ENCODE assay signal across 16 cellular contexts in the genomic region with DNA sequence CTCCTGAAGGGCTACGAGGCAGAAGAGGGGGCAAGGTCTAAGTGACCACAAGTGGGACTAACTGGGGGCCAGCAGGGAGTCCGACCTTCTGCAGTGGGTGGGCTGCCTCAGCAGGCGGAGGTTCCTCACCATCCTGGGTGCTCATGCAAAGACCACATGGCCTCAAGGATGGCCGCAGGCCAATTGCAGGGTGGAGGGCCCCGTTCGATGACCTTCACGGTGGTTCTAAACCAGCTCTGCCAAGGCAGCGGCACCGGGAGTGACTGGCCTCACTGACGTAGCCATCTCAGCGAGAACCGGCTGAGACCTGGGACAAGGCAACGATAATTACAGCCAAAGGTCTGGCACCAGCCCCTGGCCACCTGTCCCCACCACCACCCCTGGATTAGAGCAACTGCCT. TPM values are rescaled to one million over a fixed set of nuclear protein-coding genes. Genes with fewer than 3 reads are reported as not detected.
DNase-seq lines count a peak whose midpoint lies in the region; ATAC-seq, FAIRE-seq and TF ChIP-seq lines count a peak whose summit lies in the region.
"Had no signal": no experiment of that assay in that cellular context is flagged by ENCODE, and none has a peak within 500 bp of the region (broad histone marks: within the 10 kb centered on the region; RNA-seq: fewer than 3 reads in every experiment).

No MANE protein-coding gene starts in this region.

- no peaks in the 10 kb centered on the region for H3K9me3 Mint-ChIP-seq in stimulated activated naive B cell treated with anti-CD40 and anti-IgM and Interleukin-4, amounts not matched to agents 10 μg/mL and 1 μg/mL and 100 μg/mL, for 72 hours
- H3K9me3 Mint-ChIP-seq: CD4-positive, CD25-positive, alpha-beta regulatory T cell had no signal

- no peaks in the 10 kb centered on the region for H3K27me3 ChIP-seq in heart right ventricle
- no peaks in the 10 kb centered on the region for H3K27me3 ChIP-seq in esophagus squamous epithelium
- no peaks in the 10 kb centered on the region for H3K27me3 ChIP-seq in parathyroid adenoma (ENCODE audit: control insufficient read depth, insufficient read depth, low read length)

- peak overlapping the region; percentile 53 for H2AFZ ChIP-seq in parathyroid adenoma

- H3K36me3 ChIP-seq in heart right ventricle (peaks cover 0 to 30% (median 0%) of the 10 kb centered on the region in 9 donors), esophagus squamous epithelium (peaks cover 0 to 34% (median 0%) of the 10 kb centered on the region in 3 donors), parathyroid adenoma (ENCODE audit: control insufficient read depth, insufficient read depth, low read length) (no peaks in the 10 kb centered on the region)

- H3K4me1 ChIP-seq in heart right ventricle (peaks cover 6 to 87% (median 55%) of the 10 kb centered on the region in 9 donors), esophagus squamous epithelium (peaks cover 18 to 76% (median 29%) of the 10 kb centered on the region in 3 donors), parathyroid adenoma (peaks cover 50% of the 10 kb centered on the region)

- H3K9me3 ChIP-seq in heart right ventricle (no peaks in the 10 kb centered on the region), esophagus squamous epithelium (no peaks in the 10 kb centered on the region), parathyroid adenoma (ENCODE audit: control insufficient read depth, low read length) (no peaks in the 10 kb centered on the region)

- TF ChIP-seq POLR2A in esophagus squamous epithelium (IDR thresholded peaks at IDR 0.05), result no peak

- no peak overlapping the region for H3K27ac Mint-ChIP-seq in stimulated activated naive B cell treated with anti-CD40 and anti-IgM and Interleukin-4, amounts not matched to agents 10 μg/mL and 1 μg/mL and 100 μg/mL, for 72 hours
- H3K27ac Mint-ChIP-seq: CD4-positive, CD25-positive, alpha-beta regulatory T cell had no signal

- no peak overlapping the region for H3K4me3 ChIP-seq in heart right ventricle
- H3K4me3 ChIP-seq in esophagus squamous epithelium, result peak overlapping the region in 2 of 4 donors; percentile 48 to 49
- H3K4me3 ChIP-seq in parathyroid adenoma (ENCODE audit: low read depth, low read length), result peak overlapping the region; percentile 78
- H3K4me3 ChIP-seq: GM12878 had no signal

- H3K4me1 Mint-ChIP-seq in stimulated activated naive B cell treated with anti-CD40 and anti-IgM and Interleukin-4, amounts not matched to agents 10 μg/mL and 1 μg/mL and 100 μg/mL, for 72 hours, result peaks cover 2 to 8% of the 10 kb centered on the region in 2 donors

- H3K27ac ChIP-seq in heart right ventricle (peak overlapping the region in 8 of 10 donors; percentile 26 to 73 (median 62)), esophagus squamous epithelium (peak overlapping the region; percentile 63 to 89 (median 81)), parathyroid adenoma (peak overlapping the region; percentile 83)
- H3K27ac ChIP-seq: RWPE1 had no signal

- DNase-seq in heart right ventricle, result peak; percentile 36 to 56
- DNase-seq in cardiac septum (ENCODE audit: low spot score), result no peak
- no peak for DNase-seq in esophagus squamous epithelium (lab: John Stamatoyannopoulos, UW)
- no peak for DNase-seq in OCI-M2 (lab: John Stamatoyannopoulos, UW; ENCODE audit: unreplicated experiment)
- DNase-seq in GM19238 (ENCODE audit: insufficient read length, low spot score), result no peak
- DNase-seq in GM19239 (ENCODE audit: insufficient read length, low spot score), result no peak
- DNase-seq in stimulated activated naive B cell treated with anti-CD40 and anti-IgM and Interleukin-4, amounts not matched to agents 10 μg/mL and 1 μg/mL and 100 μg/mL, for 72 hours, result no peak
- DNase-seq: CD4-positive, CD25-positive, alpha-beta regulatory T cell; DMS79; NCI-H226; NCI-H526 had no signal

- ATAC-seq in heart right ventricle, result peak in 5 of 8 donors; percentile 3 to 18 (median 4)
- ATAC-seq in stimulated activated naive B cell treated with anti-CD40 and anti-IgM and Interleukin-4, amounts not matched to agents 10 μg/mL and 1 μg/mL and 100 μg/mL, for 72 hours (replicated peaks), result no peak
- ATAC-seq: GM12878 had no signal

- H3K9ac ChIP-seq in parathyroid adenoma, result no peak overlapping the region

- intact Hi-C loops in heart right ventricle (cut with DNase I), result loop anchor here in 1 of 10 donors (10.0 kb wide), 1 partner anchor 56 kb away; no protein-coding TSS in a partner anchor
- intact Hi-C loops in cardiac septum (cut with DNase I), result no loop called here
- intact Hi-C loops in esophagus squamous epithelium (cut with DNase I), result no loop called here

- peaks cover 5 to 12% of the 10 kb centered on the region in 2 donors for H3K36me3 Mint-ChIP-seq in stimulated activated naive B cell treated with anti-CD40 and anti-IgM and Interleukin-4, amounts not matched to agents 10 μg/mL and 1 μg/mL and 100 μg/mL, for 72 hours

- 38 to 70% methylated on average over 13 of the region's 13 CpGs for WGBS in heart right ventricle, 2 donors
- 100% methylated on average over 1 of the region's 13 CpGs for WGBS in esophagus squamous epithelium, 2 donors

- FAIRE-seq in GM19239 (lab: Jason Lieb, UNC), result no peak
- FAIRE-seq: GM12878 had no signal

- H3K4me2 ChIP-seq in parathyroid adenoma (ENCODE audit: low read length), result peak overlapping the region; percentile 78

- H3K79me2 ChIP-seq in parathyroid adenoma, result peaks cover 2% of the 10 kb centered on the region

- no peak overlapping the region for H3K4me3 Mint-ChIP-seq in stimulated activated naive B cell treated with anti-CD40 and anti-IgM and Interleukin-4, amounts not matched to agents 10 μg/mL and 1 μg/mL and 100 μg/mL, for 72 hours
- H3K4me3 Mint-ChIP-seq: CD4-positive, CD25-positive, alpha-beta regulatory T cell had no signal

- H3K27me3 Mint-ChIP-seq in stimulated activated naive B cell treated with anti-CD40 and anti-IgM and Interleukin-4, amounts not matched to agents 10 μg/mL and 1 μg/mL and 100 μg/mL, for 72 hours, result no peaks in the 10 kb centered on the region
- H3K27me3 Mint-ChIP-seq: CD4-positive, CD25-positive, alpha-beta regulatory T cell had no signal

- no peak for TF ChIP-seq CTCF in heart right ventricle (IDR thresholded peaks at IDR 0.05)
- no peak for TF ChIP-seq CTCF in esophagus squamous epithelium (IDR thresholded peaks at IDR 0.05)
- TF ChIP-seq CTCF in parathyroid adenoma (IDR thresholded peaks at IDR 0.05), result no peak

RNA-seq across cellular contexts. Expression of gene SMIM5, which starts 5.7 kb away (rescaled TPM):
- 10 to 100 TPM in 2 of 10 donors, 1 to 10 TPM in 8; 1.9 to 14.2 (median 6.5) TPM for total RNA-seq in heart right ventricle
- polyA plus RNA-seq in heart right ventricle, result 10 to 100 TPM in 1 of 2 donors, 1 to 10 TPM in 1; 3.1 to 19.2 TPM
- 1.7 TPM for total RNA-seq in cardiac septum
- total RNA-seq in esophagus squamous epithelium, result 10 to 100 TPM in 1 of 4 donors, 1 to 10 TPM in 3; 7.4 to 16.8 (median 8.6) TPM
- total RNA-seq: G401, GM12878, SK-MEL-5 had no signal

RNA-seq across cellular contexts. Expression of gene RECQL5, which starts 28.1 kb away (rescaled TPM):
- total RNA-seq in heart right ventricle (10 to 100 TPM in 8 of 10 donors, 1 to 10 TPM in 2; 9.2 to 14.4 (median 10.7) TPM), cardiac septum (11.3 TPM), esophagus squamous epithelium (10 to 100 TPM; 25.1 to 82.8 (median 34.0) TPM)
- polyA plus RNA-seq in heart right ventricle, result 10 to 100 TPM in 1 of 2 donors, 1 to 10 TPM in 1; 6.3 to 32.1 TPM

RNA-seq across cellular contexts. Expression of gene SAP30BP, which starts 28.2 kb away (rescaled TPM):
- total RNA-seq in heart right ventricle (10 to 100 TPM; 41.7 to 64.4 (median 55.8) TPM), cardiac septum (47.2 TPM), esophagus squamous epithelium (10 to 100 TPM; 33.9 to 72.7 (median 44.4) TPM)
- 100 to 1,000 TPM in 1 of 2 donors, 10 to 100 TPM in 1; 78.4 to 115 TPM for polyA plus RNA-seq in heart right ventricle

RNA-seq across cellular contexts. Expression of gene MYO15B, which starts 51.3 kb away (rescaled TPM):
- total RNA-seq in heart right ventricle (10 to 100 TPM; 27.9 to 62.2 (median 45.8) TPM), cardiac septum (62.8 TPM), esophagus squamous epithelium (10 to 100 TPM in 2 of 4 donors, 1 to 10 TPM in 2; 6.3 to 60.7 (median 10.4) TPM)
- polyA plus RNA-seq in heart right ventricle, result 100 to 1,000 TPM in 1 of 2 donors, 10 to 100 TPM in 1; 30.8 to 205 TPM

Comparison
In these comparisons a context has a peak if more than half of its experiments do, and no peak if none do; other contexts are left out.
1. DNase-seq: peak in heart right ventricle (2 of 2); none in cardiac septum (single experiment), esophagus squamous epithelium (single experiment), OCI-M2 (single experiment), GM19238 (single experiment), GM19239 (single experiment) and stimulated activated naive B cell treated with anti-CD40 and anti-IgM and Interleukin-4, amounts not matched to agents 10 μg/mL and 1 μg/mL and 100 μg/mL, for 72 hours (single experiment).
2. ATAC-seq: peak in heart right ventricle (5 of 8); none in stimulated activated naive B cell treated with anti-CD40 and anti-IgM and Interleukin-4, amounts not matched to agents 10 μg/mL and 1 μg/mL and 100 μg/mL, for 72 hours (0 of 2).
3. Peak in every context shown above with its lines, with median percentiles within 50 percentile points of each other: H3K27ac ChIP-seq.